Comparison of ENCODE assay signal across 1 cellular context in genomic region chr2:187569571-187569970, GRCh38.
TF ChIP-seq lines count a peak whose summit lies in the region.

No MANE protein-coding gene starts in this region.

TF ChIP-seq in WTC11, 78 proteins besides CTCF, POLR2A, EP300 and RAD21 (continued from another document):
- TF ChIP-seq IRF1 (CRISPR knock-in tag; IDR thresholded peaks at IDR 0.05): no peak
- TF ChIP-seq PRRX2 (CRISPR knock-in tag; IDR thresholded peaks at IDR 0.05): no peak
- TF ChIP-seq ZNF121 (CRISPR knock-in tag; IDR thresholded peaks at IDR 0.05): no peak
- no peak for TF ChIP-seq PREB (CRISPR knock-in tag; IDR thresholded peaks at IDR 0.05; ENCODE audit: borderline replicate concordance)
